1 cellular context compared by ENCODE assay signal in the genomic region with DNA sequence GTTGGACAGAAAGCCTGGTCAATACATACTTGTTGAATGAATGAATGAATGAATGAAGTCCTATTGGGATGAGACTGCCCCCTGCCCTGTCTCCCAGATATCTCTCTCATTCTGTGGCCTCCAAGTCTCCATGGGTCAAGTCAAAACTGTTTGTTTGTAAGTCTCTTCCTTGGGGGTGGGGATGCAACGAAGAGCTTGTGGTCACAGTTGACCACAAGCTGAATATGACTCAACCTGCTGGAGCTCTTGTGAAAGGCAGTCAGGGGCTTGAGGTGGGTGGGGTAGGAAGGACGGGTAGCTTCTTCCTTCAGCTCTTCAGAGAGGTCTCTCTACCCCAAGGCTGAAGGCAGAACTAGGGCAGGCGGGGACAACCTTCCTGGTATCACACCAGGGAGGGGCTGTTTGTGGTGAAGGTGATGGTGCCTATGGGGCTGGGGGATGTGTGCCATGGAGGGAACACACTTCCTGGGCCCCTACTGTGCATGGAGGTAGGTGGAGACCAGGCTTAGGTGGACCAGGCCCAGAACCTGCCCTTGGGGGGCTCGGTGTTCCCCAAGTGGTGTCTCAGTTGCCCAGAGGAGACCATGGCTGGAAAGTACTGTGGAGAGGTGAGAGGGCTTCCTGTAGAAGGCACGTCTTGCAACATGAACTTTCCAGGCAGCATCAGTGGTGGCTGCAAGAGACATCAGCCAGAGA.
TF ChIP-seq lines count a peak whose summit lies in the region.

No MANE protein-coding gene starts in this region.

TF ChIP-seq in HepG2, 621 proteins besides CTCF, POLR2A, EP300 and RAD21:
- TF ChIP-seq CEBPB (IDR thresholded peaks at IDR 0.05; ENCODE audit: borderline replicate concordance, low read depth, low read length) (peak; percentile 19; the same call in 1 of the 2 replicates), CHCHD3 (CRISPR knock-in tag; IDR thresholded peaks at IDR 0.05) (no peak), FOSL2 (CRISPR knock-in tag; IDR thresholded peaks at IDR 0.05) (0 out of 2 replicates have a peak, but pooled peaks have one; percentile 13)
TF ChIP-seq in HepG2: peak in this region for 2.
